21 cellular contexts compared by ENCODE assay signal in the genomic region with DNA sequence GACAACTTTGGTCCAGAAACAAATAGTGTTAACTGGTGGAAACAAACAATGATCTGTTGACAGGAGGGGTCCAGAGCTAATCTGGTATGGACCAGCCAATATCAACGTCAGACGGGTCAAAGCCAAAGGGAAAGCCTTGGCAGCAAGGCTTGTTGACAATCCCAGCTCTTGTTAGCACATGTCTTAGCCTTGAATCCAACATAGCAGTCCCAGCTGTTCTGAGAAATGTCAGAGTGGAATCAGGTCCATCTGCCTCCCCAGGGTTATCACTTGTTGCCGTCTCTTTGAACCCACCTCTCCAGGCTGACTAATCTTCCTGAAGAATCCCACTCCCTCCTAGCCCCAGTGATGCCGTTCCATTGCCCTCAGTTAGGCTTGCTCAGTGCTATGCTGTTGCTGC.
"Had no signal": no experiment of that assay in that cellular context is flagged by ENCODE, and none has a peak within 500 bp of the region (broad histone marks: within the 10 kb centered on the region; RNA-seq: fewer than 3 reads in every experiment).

No MANE protein-coding gene starts in this region.

- H3K36me3 Mint-ChIP-seq: activated CD8-positive, alpha-beta memory T cell treated with anti-CD3 and anti-CD28 coated beads, Interleukin-2, amount 10 ng/mL, durations not matched to agents 7 days and 5 days; activated naive CD8-positive, alpha-beta T cell treated with anti-CD3 and anti-CD28 coated beads for 36 hours; stimulated activated memory B cell treated with anti-CD40 and anti-IgM and Interleukin-4, amounts not matched to agents 10 μg/mL and 1 μg/mL and 100 μg/mL, for 72 hours had no signal

- H3K4me1 ChIP-seq: right lobe of liver, upper lobe of right lung had no signal

- H3K9me3 ChIP-seq: right lobe of liver, SK-N-SH, thoracic aorta, upper lobe of right lung had no signal

- ATAC-seq: activated CD4-positive, alpha-beta T cell treated with anti-CD3 and anti-CD28 coated beads for 36 hours; activated CD8-positive, alpha-beta memory T cell treated with anti-CD3 and anti-CD28 coated beads, Interleukin-2, amount 10 ng/mL, durations not matched to agents 7 days and 5 days; activated T-helper 17 cell treated with anti-CD3 and anti-CD28 coated beads, Interleukin-2, amount 50 U/mL, for 72 hours; effector memory CD8-positive, alpha-beta T cell; right lobe of liver; stimulated activated memory B cell treated with anti-CD40 and anti-IgM and Interleukin-4, amounts not matched to agents 10 μg/mL and 1 μg/mL and 100 μg/mL, for 72 hours; upper lobe of right lung had no signal

- H3K4me1 Mint-ChIP-seq: activated CD4-positive, alpha-beta memory T cell treated with anti-CD3 and anti-CD28 coated beads, Interleukin-2, amount 10 ng/mL, durations not matched to agents 7 days and 5 days; activated CD4-positive, alpha-beta T cell treated with anti-CD3 and anti-CD28 coated beads for 36 hours; activated CD8-positive, alpha-beta memory T cell treated with anti-CD3 and anti-CD28 coated beads, Interleukin-2, amount 10 ng/mL, durations not matched to agents 7 days and 5 days; activated naive CD8-positive, alpha-beta T cell treated with anti-CD3 and anti-CD28 coated beads for 36 hours; activated T-helper 17 cell treated with anti-CD3 and anti-CD28 coated beads, Interleukin-2, amount 50 U/mL, for 72 hours; stimulated activated memory B cell treated with anti-CD40 and anti-IgM and Interleukin-4, amounts not matched to agents 10 μg/mL and 1 μg/mL and 100 μg/mL, for 72 hours had no signal

- H3K27me3 Mint-ChIP-seq: activated CD4-positive, alpha-beta memory T cell treated with anti-CD3 and anti-CD28 coated beads, Interleukin-2, amount 10 ng/mL, durations not matched to agents 7 days and 5 days; activated CD4-positive, alpha-beta T cell treated with anti-CD3 and anti-CD28 coated beads for 36 hours; activated CD8-positive, alpha-beta memory T cell treated with anti-CD3 and anti-CD28 coated beads, Interleukin-2, amount 10 ng/mL, durations not matched to agents 7 days and 5 days; activated naive CD8-positive, alpha-beta T cell treated with anti-CD3 and anti-CD28 coated beads for 36 hours; activated T-helper 17 cell treated with anti-CD3 and anti-CD28 coated beads, Interleukin-2, amount 50 U/mL, for 72 hours; stimulated activated memory B cell treated with anti-CD40 and anti-IgM and Interleukin-4, amounts not matched to agents 10 μg/mL and 1 μg/mL and 100 μg/mL, for 72 hours had no signal

- H3K27ac Mint-ChIP-seq: activated CD4-positive, alpha-beta memory T cell treated with anti-CD3 and anti-CD28 coated beads, Interleukin-2, amount 10 ng/mL, durations not matched to agents 7 days and 5 days; activated CD4-positive, alpha-beta T cell treated with anti-CD3 and anti-CD28 coated beads for 36 hours; activated CD8-positive, alpha-beta memory T cell treated with anti-CD3 and anti-CD28 coated beads, Interleukin-2, amount 10 ng/mL, durations not matched to agents 7 days and 5 days; activated naive CD8-positive, alpha-beta T cell treated with anti-CD3 and anti-CD28 coated beads for 36 hours; activated T-helper 17 cell treated with anti-CD3 and anti-CD28 coated beads, Interleukin-2, amount 50 U/mL, for 72 hours; effector memory CD8-positive, alpha-beta T cell; progenitor cell of endocrine pancreas; stimulated activated memory B cell treated with anti-CD40 and anti-IgM and Interleukin-4, amounts not matched to agents 10 μg/mL and 1 μg/mL and 100 μg/mL, for 72 hours; T-helper 2 cell treated with Interferon-gamma antibody and Interleukin-4, amounts not matched to agents 5 μg/mL and 100 μg/mL, for 36 hours had no signal

- H3K36me3 ChIP-seq: right lobe of liver, thoracic aorta, upper lobe of right lung had no signal

- H3K4me3 Mint-ChIP-seq: activated CD4-positive, alpha-beta memory T cell treated with anti-CD3 and anti-CD28 coated beads, Interleukin-2, amount 10 ng/mL, durations not matched to agents 7 days and 5 days; activated CD4-positive, alpha-beta T cell treated with anti-CD3 and anti-CD28 coated beads for 36 hours; activated CD8-positive, alpha-beta memory T cell treated with anti-CD3 and anti-CD28 coated beads, Interleukin-2, amount 10 ng/mL, durations not matched to agents 7 days and 5 days; activated naive CD8-positive, alpha-beta T cell treated with anti-CD3 and anti-CD28 coated beads for 36 hours; activated T-helper 17 cell treated with anti-CD3 and anti-CD28 coated beads, Interleukin-2, amount 50 U/mL, for 72 hours; effector memory CD8-positive, alpha-beta T cell; stimulated activated memory B cell treated with anti-CD40 and anti-IgM and Interleukin-4, amounts not matched to agents 10 μg/mL and 1 μg/mL and 100 μg/mL, for 72 hours; T-helper 2 cell treated with Interferon-gamma antibody and Interleukin-4, amounts not matched to agents 5 μg/mL and 100 μg/mL, for 36 hours had no signal

- H3K27ac ChIP-seq: right lobe of liver, thoracic aorta, upper lobe of right lung had no signal

- H3K4me3 ChIP-seq: right lobe of liver, thoracic aorta, upper lobe of right lung had no signal

- H3K27me3 ChIP-seq: right lobe of liver, upper lobe of right lung had no signal

- H3K9me3 Mint-ChIP-seq: activated CD4-positive, alpha-beta memory T cell treated with anti-CD3 and anti-CD28 coated beads, Interleukin-2, amount 10 ng/mL, durations not matched to agents 7 days and 5 days; activated naive CD8-positive, alpha-beta T cell treated with anti-CD3 and anti-CD28 coated beads for 36 hours; activated T-helper 17 cell treated with anti-CD3 and anti-CD28 coated beads, Interleukin-2, amount 50 U/mL, for 72 hours; effector memory CD8-positive, alpha-beta T cell; stimulated activated memory B cell treated with anti-CD40 and anti-IgM and Interleukin-4, amounts not matched to agents 10 μg/mL and 1 μg/mL and 100 μg/mL, for 72 hours; T-helper 2 cell treated with Interferon-gamma antibody and Interleukin-4, amounts not matched to agents 5 μg/mL and 100 μg/mL, for 36 hours had no signal

- DNase-seq: activated CD4-positive, alpha-beta memory T cell treated with anti-CD3 and anti-CD28 coated beads, Interleukin-2, amount 10 ng/mL, durations not matched to agents 7 days and 5 days; activated CD4-positive, alpha-beta T cell treated with anti-CD3 and anti-CD28 coated beads for 36 hours; activated CD8-positive, alpha-beta memory T cell treated with anti-CD3 and anti-CD28 coated beads, Interleukin-2, amount 10 ng/mL, durations not matched to agents 7 days and 5 days; activated naive CD4-positive, alpha-beta T cell; activated naive CD8-positive, alpha-beta T cell treated with anti-CD3 and anti-CD28 coated beads for 36 hours; activated T-cell treated with anti-CD3 and anti-CD28 coated beads, Interleukin-2, amount 50 U/mL, for 1 hour; amniotic stem cell; caudate nucleus; effector memory CD8-positive, alpha-beta T cell; mammary epithelial cell; midbrain; occipital lobe; right lobe of liver; SK-N-SH; stimulated activated CD4-positive, alpha-beta T cell treated with anti-CD3 and anti-CD28 coated beads, Interleukin-4, amount 100 ng/mL, for 4 hours; upper lobe of right lung had no signal
